ENCODE assay signal across 8 cellular contexts in genomic region chr17:80260791-80261158, GRCh38. TPM values are rescaled to one million over a fixed set of nuclear protein-coding genes. Genes with fewer than 3 reads are reported as not detected.
DNase-seq lines count a peak whose midpoint lies in the region; ATAC-seq and TF ChIP-seq lines count a peak whose summit lies in the region.

TSS of gene RNF213 (plus strand) at chr17:80260852. CDS start at chr17:80263682, 2,830 bp downstream.

- ATAC-seq in HG02840 (IDR thresholded peaks at IDR 0.05; ENCODE audit: low FRiP score, unreplicated experiment) (no peak), GM19351 (IDR thresholded peaks at IDR 0.05; ENCODE audit: unreplicated experiment) (no peak)

- H3K27ac ChIP-seq in Peyer's patch: peak within 1 kb of the TSS; percentile 99 to 100 (median 100)

- no peaks in the 10 kb centered on the region for H3K9me3 Mint-ChIP-seq in HFFc6
- H3K9me3 Mint-ChIP-seq in activated naive CD4-positive, alpha-beta T cell treated with anti-CD3 and anti-CD28 coated beads, Interleukin-2, amount 10 ng/mL, durations not matched to agents 7 days and 5 days: no peaks in the 10 kb centered on the region

- CTCF ChIA-PET in activated naive CD4-positive, alpha-beta T cell treated with anti-CD3 and anti-CD28 coated beads, Interleukin-2, amount 10 ng/mL, durations not matched to agents 7 days and 5 days (lab: Charles Lee): interaction anchor here (2.1 kb wide), 1 partner anchor 159 kb away, joined by 5 read pairs; the partner anchor contains the start of gene GAA

- DNase-seq in G401 (ENCODE audit: low spot score) (no peak), HFFc6 (no peak), Peyer's patch (peak; percentile 61 to 85 (median 83)), glomerular endothelial cell (ENCODE audit: extremely low read depth, low read depth, low spot score) (no peak), occipital lobe (lab: John Stamatoyannopoulos, UW) (no peak)
- peak; percentile 75 for DNase-seq in activated naive CD4-positive, alpha-beta T cell treated with anti-CD3 and anti-CD28 coated beads, Interleukin-2, amount 10 ng/mL, durations not matched to agents 7 days and 5 days

- H3K27me3 ChIP-seq in Peyer's patch: no peaks in the 10 kb centered on the region

- peaks cover 8% of the 10 kb centered on the region for H3K27me3 Mint-ChIP-seq in HFFc6 (ENCODE audit: insufficient read depth)
- H3K27me3 Mint-ChIP-seq in activated naive CD4-positive, alpha-beta T cell treated with anti-CD3 and anti-CD28 coated beads, Interleukin-2, amount 10 ng/mL, durations not matched to agents 7 days and 5 days: no peaks in the 10 kb centered on the region

- peaks cover 3 to 37% (median 18%) of the 10 kb centered on the region in 4 donors for H3K4me1 ChIP-seq in Peyer's patch

- peaks cover 4% of the 10 kb centered on the region for H3K36me3 Mint-ChIP-seq in HFFc6 (ENCODE audit: low read depth)
- H3K36me3 Mint-ChIP-seq in activated naive CD4-positive, alpha-beta T cell treated with anti-CD3 and anti-CD28 coated beads, Interleukin-2, amount 10 ng/mL, durations not matched to agents 7 days and 5 days: peaks cover 16% of the 10 kb centered on the region

- peak within 1 kb of the TSS; percentile 92 for H3K27ac Mint-ChIP-seq in HFFc6
- H3K27ac Mint-ChIP-seq in activated naive CD4-positive, alpha-beta T cell treated with anti-CD3 and anti-CD28 coated beads, Interleukin-2, amount 10 ng/mL, durations not matched to agents 7 days and 5 days: peak within 1 kb of the TSS; percentile 95

- H3K4me1 Mint-ChIP-seq in HFFc6 (ENCODE audit: low read depth): peaks cover 29% of the 10 kb centered on the region
- H3K4me1 Mint-ChIP-seq in activated naive CD4-positive, alpha-beta T cell treated with anti-CD3 and anti-CD28 coated beads, Interleukin-2, amount 10 ng/mL, durations not matched to agents 7 days and 5 days: peaks cover 67% of the 10 kb centered on the region

- H3K36me3 ChIP-seq in Peyer's patch: peaks cover 0 to 6% (median 0%) of the 10 kb centered on the region in 3 donors

- peak within 1 kb of the TSS; percentile 88 for H3K4me3 Mint-ChIP-seq in HFFc6
- peak within 1 kb of the TSS; percentile 98 for H3K4me3 Mint-ChIP-seq in activated naive CD4-positive, alpha-beta T cell treated with anti-CD3 and anti-CD28 coated beads, Interleukin-2, amount 10 ng/mL, durations not matched to agents 7 days and 5 days

- in situ Hi-C loops in G401 (cut with HindIII; ENCODE audit: low sequenced_read_pairs): no loop called here

- H3K4me3 ChIP-seq in Peyer's patch: peak within 1 kb of the TSS; percentile 90 to 100 (median 94)

- peak; percentile 54 to 75 for TF ChIP-seq POLR2A in Peyer's patch (IDR thresholded peaks at IDR 0.05)

- no peaks in the 10 kb centered on the region for H3K9me3 ChIP-seq in Peyer's patch

- TF ChIP-seq CTCF in HFFc6 (IDR thresholded peaks at IDR 0.05) (no peak), Peyer's patch (IDR thresholded peaks at IDR 0.05) (no peak)

RNA-seq across cellular contexts. Expression of gene RNF213, which starts in this region (rescaled TPM):
- 12.9 and 15.2 TPM in 2 replicates for total RNA-seq in G401 (2014; rRNA removed; shearing (Covaris generic))
- 10 to 100 TPM; 42.0 to 51.6 (median 48.3) TPM for total RNA-seq in HFFc6 (2021; fragmentation: NEBNext Ultra II Directional; extraction: Animal tissue kit (Norgen Biotek cat#: 25700))
- total RNA-seq in Peyer's patch (100 to 1,000 TPM; 187 to 404 (median 293) TPM), glomerular endothelial cell (124 and 209 TPM in 2 replicates), occipital lobe (17.5 TPM)

Comparison
In these comparisons a context has a peak if more than half of its experiments do, and no peak if none do; other contexts are left out.
1. DNase-seq: peak in Peyer's patch (3 of 3) and activated naive CD4-positive, alpha-beta T cell treated with anti-CD3 and anti-CD28 coated beads, Interleukin-2, amount 10 ng/mL, durations not matched to agents 7 days and 5 days (single experiment); none in G401 (single experiment), HFFc6 (single experiment), glomerular endothelial cell (single experiment) and occipital lobe (single experiment).